17 cellular contexts compared by ENCODE assay signal in the genomic region with DNA sequence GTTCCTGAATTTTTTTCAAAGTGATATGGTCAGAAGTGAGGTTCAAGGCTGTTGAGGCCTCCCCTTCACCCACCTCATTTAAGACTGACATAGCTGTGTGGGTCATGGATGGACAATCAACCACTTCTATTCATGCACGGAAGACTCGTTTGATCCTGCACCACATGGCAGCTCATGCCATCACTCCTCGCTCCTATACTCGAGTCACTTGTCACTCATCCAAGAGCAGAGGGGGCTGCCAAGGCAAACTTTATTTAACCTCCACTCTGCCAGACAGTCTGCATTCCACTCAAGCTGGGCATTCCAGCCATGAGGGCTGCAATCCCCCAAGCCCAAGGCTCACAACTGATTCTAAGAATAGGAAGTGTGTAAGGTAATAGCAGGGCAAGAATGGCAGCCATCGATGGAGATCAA. TPM values are rescaled to one million over a fixed set of nuclear protein-coding genes. Genes with fewer than 3 reads are reported as not detected.
DNase-seq lines count a peak whose midpoint lies in the region; ATAC-seq and TF ChIP-seq lines count a peak whose summit lies in the region.
"Had no signal": no experiment of that assay in that cellular context is flagged by ENCODE, and none has a peak within 500 bp of the region (broad histone marks: within the 10 kb centered on the region; RNA-seq: fewer than 3 reads in every experiment).

No MANE protein-coding gene starts in this region.

- no peak overlapping the region for H3K9ac ChIP-seq in neuronal stem cell (ENCODE audit: low read depth, low read length, poor library complexity)

- DNase-seq in Caki2 (ENCODE audit: low read depth) (peak; percentile 7), coronary artery (ENCODE audit: low spot score) (peak; percentile 84), neuronal stem cell (ENCODE audit: low spot score) (no peak), SHP77 (lab: John Stamatoyannopoulos, UW) (no peak), posterior vena cava (ENCODE audit: low spot score) (no peak)
- DNase-seq: activated CD4-positive, alpha-beta T cell treated with anti-CD3 and anti-CD28 coated beads for 48 hours; colonic mucosa; DMS 273 treated with DMSO at 0.1 percent for 48 hours; NCI-H1930; NCI-H446 treated with DMSO at 0.1 percent for 48 hours; SHP77 treated with DMSO at 0.1 percent for 48 hours; sigmoid colon had no signal

- no peak overlapping the region for H3K4me2 ChIP-seq in neuronal stem cell (ENCODE audit: insufficient read depth, low read length, poor library complexity, severe bottlenecking)

- H4K91ac ChIP-seq in neuronal stem cell (ENCODE audit: low read depth, low read length, poor library complexity) = no peak overlapping the region

- peaks cover 26 to 96% of the 10 kb centered on the region in 2 donors for H3K36me3 ChIP-seq in neuronal stem cell (replicated peaks in 1 of 2; ENCODE audit: control insufficient read depth in 2 of 2, insufficient read depth in 2 of 2, low read length in 2 of 2)
- H3K36me3 ChIP-seq: HAP-1 had no signal

- H2AFZ ChIP-seq in neuronal stem cell (ENCODE audit: low read length) = no peak overlapping the region

- no peaks in the 10 kb centered on the region for H3K27me3 ChIP-seq in neuronal stem cell (ENCODE audit: control insufficient read depth in 3 of 3, insufficient read depth in 3 of 3, low read depth in 1 of 3, low read length in 3 of 3)
- H3K27me3 ChIP-seq: colonic mucosa, sigmoid colon, suprapubic skin had no signal

- WGBS in neuronal stem cell (ENCODE audit: extremely low coverage in 2 of 2, insufficient read length in 2 of 2, insufficient replicate concordance in 1 of 2), 2 donors = no CpG with 5 or more reads among the region's 5 CpGs

- no peak overlapping the region for H3K4ac ChIP-seq in neuronal stem cell (ENCODE audit: low read length)

- H3K4me3 ChIP-seq in coronary artery = no peak overlapping the region
- no peak overlapping the region for H3K4me3 ChIP-seq in neuronal stem cell (ENCODE audit: low read length in 2 of 2)
- H3K4me3 ChIP-seq: colonic mucosa, HAP-1, sigmoid colon, suprapubic skin had no signal

- H3K27ac ChIP-seq in coronary artery = peak overlapping the region; percentile 45 to 84
- H3K27ac ChIP-seq in neuronal stem cell (replicated peaks; ENCODE audit: low read length) = no peak overlapping the region
- H3K27ac ChIP-seq: colonic mucosa, suprapubic skin had no signal

- peaks cover 0 to 5% of the 10 kb centered on the region in 2 donors for H3K4me1 ChIP-seq in neuronal stem cell (ENCODE audit: control insufficient read depth in 2 of 2, insufficient read depth in 1 of 2, low read depth in 1 of 2, low read length in 2 of 2)
- H3K4me1 ChIP-seq: colonic mucosa, HAP-1 had no signal

- ATAC-seq in HG02852 (IDR thresholded peaks at IDR 0.05; ENCODE audit: unreplicated experiment) = peak; percentile 66
- no peak for ATAC-seq in GM18867 (IDR thresholded peaks at IDR 0.05; ENCODE audit: unreplicated experiment)
- no peak for ATAC-seq in HG02763 (IDR thresholded peaks at IDR 0.05; ENCODE audit: unreplicated experiment)

- in situ Hi-C loops in Caki2 (cut with HindIII; ENCODE audit: low pct_unique_long_range_greater_than_20kb, low sequenced_read_pairs) = no loop called here

- H2BK5ac ChIP-seq in neuronal stem cell (ENCODE audit: low read length) = no peak overlapping the region

- no peak overlapping the region for H4K8ac ChIP-seq in neuronal stem cell (ENCODE audit: low read depth, low read length)

- H2BK15ac ChIP-seq in neuronal stem cell (ENCODE audit: low read length) = no peak overlapping the region

- no peaks in the 10 kb centered on the region for H3K9me3 ChIP-seq in neuronal stem cell (replicated peaks in 1 of 2; ENCODE audit: control insufficient read depth in 2 of 2, insufficient read depth in 1 of 2, low read depth in 1 of 2, low read length in 2 of 2)
- H3K9me3 ChIP-seq: colonic mucosa, HAP-1, sigmoid colon, suprapubic skin had no signal

- H3K14ac ChIP-seq in neuronal stem cell (ENCODE audit: low read length) = no peak overlapping the region

- no peak for TF ChIP-seq CTCF in coronary artery (IDR thresholded peaks at IDR 0.05)

- H2BK12ac ChIP-seq in neuronal stem cell (ENCODE audit: low read length) = no peak overlapping the region

- H3K18ac ChIP-seq in neuronal stem cell (ENCODE audit: low read length) = peak overlapping the region; percentile 3

- no peaks in the 10 kb centered on the region for H3K79me1 ChIP-seq in neuronal stem cell (ENCODE audit: low read depth, low read length)

- no peak overlapping the region for H2AK5ac ChIP-seq in neuronal stem cell (ENCODE audit: low read depth, low read length)

- H3K23ac ChIP-seq in neuronal stem cell (ENCODE audit: low read depth, low read length, poor library complexity) = no peak overlapping the region

- H2BK120ac ChIP-seq in neuronal stem cell (ENCODE audit: low read depth, low read length) = no peak overlapping the region

- intact Hi-C loops in posterior vena cava (cut with DNase I) = no loop called here

RNA-seq across cellular contexts. Expression of a gene that starts 34.1 kb away (rescaled TPM):
- total RNA-seq in Caki2 (2014; rRNA removed; shearing (Covaris generic); ENCODE audit: low replicate concordance) = 3.6 and 4.5 TPM in 2 replicates
- 15.4 TPM for polyA plus RNA-seq in neuronal stem cell (2013, experiment 1 of 2)
- polyA plus RNA-seq in neuronal stem cell (2013, experiment 2 of 2) = 14.7 TPM
- 10 to 100 TPM; 43.9 to 62.1 TPM for total RNA-seq in posterior vena cava

Comparison
In these comparisons a context has a peak if more than half of its experiments do, and no peak if none do; other contexts are left out.
1. DNase-seq: peak in Caki2 (single experiment) and coronary artery (single experiment); none in neuronal stem cell (single experiment), SHP77 (0 of 2) and posterior vena cava (single experiment).